ENCODE assay signal across 9 cellular contexts in genomic region chr3:191290311-191291025, GRCh38. TPM values are rescaled to one million over a fixed set of nuclear protein-coding genes. Genes with fewer than 3 reads are reported as not detected.
DNase-seq lines count a peak whose midpoint lies in the region; ATAC-seq and TF ChIP-seq lines count a peak whose summit lies in the region.
"Had no signal": no experiment of that assay in that cellular context is flagged by ENCODE, and none has a peak within 500 bp of the region (broad histone marks: within the 10 kb centered on the region; RNA-seq: fewer than 3 reads in every experiment).

No MANE protein-coding gene starts in this region.

- H3K27me3 Mint-ChIP-seq in CD4-positive, alpha-beta T cell = no peaks in the 10 kb centered on the region
- peaks cover 2% of the 10 kb centered on the region for H3K27me3 Mint-ChIP-seq in GM23338 (ENCODE audit: insufficient read depth, low read depth, poor library complexity)

- H3K9me3 ChIP-seq in CD4-positive, alpha-beta T cell (ENCODE audit: control insufficient read depth, low read length) = no peaks in the 10 kb centered on the region
- H3K9me3 ChIP-seq in breast epithelium = no peaks in the 10 kb centered on the region

- H3K4me3 ChIP-seq in breast epithelium (peak overlapping the region; percentile 0 to 22 (median 19)), GM23338 (no peak overlapping the region)

- H3K36me3 ChIP-seq in breast epithelium (no peaks in the 10 kb centered on the region), GM23338 (ENCODE audit: insufficient read depth) (no peaks in the 10 kb centered on the region)

- H3K27ac Mint-ChIP-seq in CD4-positive, alpha-beta T cell = peak overlapping the region; percentile 6
- H3K27ac Mint-ChIP-seq in GM23338 = no peak overlapping the region

- no peaks in the 10 kb centered on the region for H3K9me2 ChIP-seq in GM23338 (ENCODE audit: insufficient read depth)

- TF ChIP-seq POLR2A in breast epithelium (IDR thresholded peaks at IDR 0.05) = no peak

- H3F3A ChIP-seq in GM23338 (replicated peaks; ENCODE audit: low read depth) = no peaks in the 10 kb centered on the region

- POLR2A ChIA-PET in CD4-positive, alpha-beta T cell (lab: Charles Lee) = interaction anchor here (1.0 kb wide), 1 partner anchor 38 kb away, joined by 5 read pairs; no protein-coding TSS in a partner anchor

- no peaks in the 10 kb centered on the region for H3K27me3 ChIP-seq in CD4-positive, alpha-beta T cell (ENCODE audit: control insufficient read depth, insufficient read depth, low read length)
- no peaks in the 10 kb centered on the region for H3K27me3 ChIP-seq in breast epithelium
- no peaks in the 10 kb centered on the region for H3K27me3 ChIP-seq in GM23338 (ENCODE audit: insufficient read depth)

- no peak for ATAC-seq in CD4-positive, alpha-beta T cell (ENCODE audit: poor library complexity)
- ATAC-seq in GM19452 (IDR thresholded peaks at IDR 0.05; ENCODE audit: unreplicated experiment) (peak; percentile 86), HG03280 (IDR thresholded peaks at IDR 0.05; ENCODE audit: unreplicated experiment) (peak; percentile 79), GM23338 (no peak)

- peaks cover 10% of the 10 kb centered on the region for H3K4me1 Mint-ChIP-seq in CD4-positive, alpha-beta T cell (ENCODE audit: low read depth)
- no peaks in the 10 kb centered on the region for H3K4me1 Mint-ChIP-seq in GM23338

- no peak overlapping the region for H2AFZ ChIP-seq in GM23338

- H3K9me3 Mint-ChIP-seq in CD4-positive, alpha-beta T cell = no peaks in the 10 kb centered on the region
- no peaks in the 10 kb centered on the region for H3K9me3 Mint-ChIP-seq in GM23338

- H3K4me3 Mint-ChIP-seq in CD4-positive, alpha-beta T cell = peak overlapping the region; percentile 6
- H3K4me3 Mint-ChIP-seq in GM23338 = no peak overlapping the region

- no peak overlapping the region for H3K27ac ChIP-seq in CD4-positive, alpha-beta T cell (ENCODE audit: low read depth, low read length)
- H3K27ac ChIP-seq in breast epithelium (no peak overlapping the region), GM23338 (ENCODE audit: low read depth) (no peak overlapping the region)

- H3K4me1 ChIP-seq in breast epithelium (no peaks in the 10 kb centered on the region), GM23338 (ENCODE audit: insufficient read depth) (no peaks in the 10 kb centered on the region)

- TF ChIP-seq CTCF in CD4-positive, alpha-beta T cell (IDR thresholded peaks at IDR 0.05) = no peak
- TF ChIP-seq CTCF in breast epithelium (IDR thresholded peaks at IDR 0.05) (no peak), GM23338 (conservative IDR thresholded peaks at IDR 0.05; ENCODE audit: low read depth in 2 of 2) (no peak)

- no peaks in the 10 kb centered on the region for H3K79me2 ChIP-seq in GM23338 (replicated peaks; ENCODE audit: insufficient read depth)

- CTCF ChIA-PET in CD4-positive, alpha-beta T cell (lab: Charles Lee) = interaction anchor here (1.1 kb wide), 1 partner anchor 37 kb away, joined by 3 read pairs; no protein-coding TSS in a partner anchor

- H4K20me1 ChIP-seq in GM23338 (replicated peaks; ENCODE audit: insufficient read depth) = no peaks in the 10 kb centered on the region

- intact Hi-C loops in CD4-positive, alpha-beta T cell (cut with DNase I, micrococcal nuclease) = no loop called here
- intact Hi-C loops in breast epithelium (cut with DNase I; ENCODE audit: low total_unique reads) = no loop called here

- DNase-seq in CD4-positive, alpha-beta T cell = no peak
- no peak for DNase-seq in breast epithelium (ENCODE audit: low spot score in 2 of 2)
- no peak for DNase-seq in GM23338 (ENCODE audit: low spot score)
- DNase-seq in NCI-H446 treated with DMSO at 0.1 percent for 48 hours (lab: John Stamatoyannopoulos, UW) = no peak
- DNase-seq in H4 (ENCODE audit: low spot score) = no peak
- no peak for DNase-seq in AG08395 (ENCODE audit: low spot score)

- H3K4me2 ChIP-seq in GM23338 = no peak overlapping the region

- H3K36me3 Mint-ChIP-seq in CD4-positive, alpha-beta T cell (ENCODE audit: low read depth) = no peaks in the 10 kb centered on the region
- no peaks in the 10 kb centered on the region for H3K36me3 Mint-ChIP-seq in GM23338 (ENCODE audit: low read depth)

TF ChIP-seq in GM23338, 12 proteins besides CTCF, POLR2A, EP300 and RAD21 (continues in another document):
- no peak for TF ChIP-seq ZNF331 (CRISPR knock-in tag; IDR thresholded peaks at IDR 0.05; ENCODE audit: low read depth)
- TF ChIP-seq JUNB (IDR thresholded peaks at IDR 0.05; ENCODE audit: unreplicated experiment) = no peak
- TF ChIP-seq, protein P1, sequence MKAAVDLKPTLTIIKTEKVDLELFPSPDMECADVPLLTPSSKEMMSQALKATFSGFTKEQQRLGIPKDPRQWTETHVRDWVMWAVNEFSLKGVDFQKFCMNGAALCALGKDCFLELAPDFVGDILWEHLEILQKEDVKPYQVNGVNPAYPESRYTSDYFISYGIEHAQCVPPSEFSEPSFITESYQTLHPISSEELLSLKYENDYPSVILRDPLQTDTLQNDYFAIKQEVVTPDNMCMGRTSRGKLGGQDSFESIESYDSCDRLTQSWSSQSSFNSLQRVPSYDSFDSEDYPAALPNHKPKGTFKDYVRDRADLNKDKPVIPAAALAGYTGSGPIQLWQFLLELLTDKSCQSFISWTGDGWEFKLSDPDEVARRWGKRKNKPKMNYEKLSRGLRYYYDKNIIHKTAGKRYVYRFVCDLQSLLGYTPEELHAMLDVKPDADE (IDR thresholded peaks at IDR 0.05) = no peak
- TF ChIP-seq, protein P2, sequence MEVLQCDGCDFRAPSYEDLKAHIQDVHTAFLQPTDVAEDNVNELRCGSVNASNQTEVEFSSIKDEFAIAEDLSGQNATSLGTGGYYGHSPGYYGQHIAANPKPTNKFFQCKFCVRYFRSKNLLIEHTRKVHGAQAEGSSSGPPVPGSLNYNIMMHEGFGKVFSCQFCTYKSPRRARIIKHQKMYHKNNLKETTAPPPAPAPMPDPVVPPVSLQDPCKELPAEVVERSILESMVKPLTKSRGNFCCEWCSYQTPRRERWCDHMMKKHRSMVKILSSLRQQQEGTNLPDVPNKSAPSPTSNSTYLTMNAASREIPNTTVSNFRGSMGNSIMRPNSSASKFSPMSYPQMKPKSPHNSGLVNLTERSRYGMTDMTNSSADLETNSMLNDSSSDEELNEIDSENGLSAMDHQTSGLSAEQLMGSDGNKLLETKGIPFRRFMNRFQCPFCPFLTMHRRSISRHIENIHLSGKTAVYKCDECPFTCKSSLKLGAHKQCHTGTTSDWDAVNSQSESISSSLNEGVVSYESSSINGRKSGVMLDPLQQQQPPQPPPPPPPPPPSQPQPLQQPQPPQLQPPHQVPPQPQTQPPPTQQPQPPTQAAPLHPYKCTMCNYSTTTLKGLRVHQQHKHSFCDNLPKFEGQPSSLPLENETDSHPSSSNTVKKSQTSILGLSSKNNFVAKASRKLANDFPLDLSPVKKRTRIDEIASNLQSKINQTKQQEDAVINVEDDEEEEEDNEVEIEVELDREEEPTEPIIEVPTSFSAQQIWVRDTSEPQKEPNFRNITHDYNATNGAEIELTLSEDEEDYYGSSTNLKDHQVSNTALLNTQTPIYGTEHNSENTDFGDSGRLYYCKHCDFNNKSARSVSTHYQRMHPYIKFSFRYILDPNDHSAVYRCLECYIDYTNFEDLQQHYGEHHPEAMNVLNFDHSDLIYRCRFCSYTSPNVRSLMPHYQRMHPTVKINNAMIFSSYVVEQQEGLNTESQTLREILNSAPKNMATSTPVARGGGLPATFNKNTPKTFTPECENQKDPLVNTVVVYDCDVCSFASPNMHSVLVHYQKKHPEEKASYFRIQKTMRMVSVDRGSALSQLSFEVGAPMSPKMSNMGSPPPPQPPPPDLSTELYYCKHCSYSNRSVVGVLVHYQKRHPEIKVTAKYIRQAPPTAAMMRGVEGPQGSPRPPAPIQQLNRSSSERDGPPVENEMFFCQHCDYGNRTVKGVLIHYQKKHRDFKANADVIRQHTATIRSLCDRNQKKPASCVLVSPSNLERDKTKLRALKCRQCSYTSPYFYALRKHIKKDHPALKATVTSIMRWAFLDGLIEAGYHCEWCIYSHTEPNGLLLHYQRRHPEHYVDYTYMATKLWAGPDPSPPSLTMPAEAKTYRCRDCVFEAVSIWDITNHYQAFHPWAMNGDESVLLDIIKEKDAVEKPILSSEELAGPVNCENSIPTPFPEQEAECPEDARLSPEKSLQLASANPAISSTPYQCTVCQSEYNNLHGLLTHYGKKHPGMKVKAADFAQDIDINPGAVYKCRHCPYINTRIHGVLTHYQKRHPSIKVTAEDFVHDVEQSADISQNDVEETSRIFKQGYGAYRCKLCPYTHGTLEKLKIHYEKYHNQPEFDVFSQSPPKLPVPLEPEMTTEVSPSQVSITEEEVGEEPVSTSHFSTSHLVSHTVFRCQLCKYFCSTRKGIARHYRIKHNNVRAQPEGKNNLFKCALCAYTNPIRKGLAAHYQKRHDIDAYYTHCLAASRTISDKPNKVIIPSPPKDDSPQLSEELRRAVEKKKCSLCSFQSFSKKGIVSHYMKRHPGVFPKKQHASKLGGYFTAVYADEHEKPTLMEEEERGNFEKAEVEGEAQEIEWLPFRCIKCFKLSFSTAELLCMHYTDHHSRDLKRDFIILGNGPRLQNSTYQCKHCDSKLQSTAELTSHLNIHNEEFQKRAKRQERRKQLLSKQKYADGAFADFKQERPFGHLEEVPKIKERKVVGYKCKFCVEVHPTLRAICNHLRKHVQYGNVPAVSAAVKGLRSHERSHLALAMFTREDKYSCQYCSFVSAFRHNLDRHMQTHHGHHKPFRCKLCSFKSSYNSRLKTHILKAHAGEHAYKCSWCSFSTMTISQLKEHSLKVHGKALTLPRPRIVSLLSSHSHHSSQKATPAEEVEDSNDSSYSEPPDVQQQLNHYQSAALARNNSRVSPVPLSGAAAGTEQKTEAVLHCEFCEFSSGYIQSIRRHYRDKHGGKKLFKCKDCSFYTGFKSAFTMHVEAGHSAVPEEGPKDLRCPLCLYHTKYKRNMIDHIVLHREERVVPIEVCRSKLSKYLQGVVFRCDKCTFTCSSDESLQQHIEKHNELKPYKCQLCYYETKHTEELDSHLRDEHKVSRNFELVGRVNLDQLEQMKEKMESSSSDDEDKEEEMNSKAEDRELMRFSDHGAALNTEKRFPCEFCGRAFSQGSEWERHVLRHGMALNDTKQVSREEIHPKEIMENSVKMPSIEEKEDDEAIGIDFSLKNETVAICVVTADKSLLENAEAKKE (CRISPR knock-in tag; IDR thresholded peaks at IDR 0.05) = no peak
- no peak for TF ChIP-seq CREB1 (CRISPR knock-in tag; IDR thresholded peaks at IDR 0.05; ENCODE audit: low read depth)
- TF ChIP-seq EZH2 (IDR thresholded peaks at IDR 0.05; ENCODE audit: low read depth, unreplicated experiment) = no peak

RNA-seq across cellular contexts. Expression of gene CCDC50, which starts 38.7 kb away (rescaled TPM):
- total RNA-seq in CD4-positive, alpha-beta T cell = 10 to 100 TPM; 16.7 to 16.8 TPM
- total RNA-seq in breast epithelium = 100 to 1,000 TPM in 1 of 3 donors, 10 to 100 TPM in 2; 86.9 to 101 (median 93.4) TPM
- total RNA-seq in GM23338 (2014; rRNA removed; shearing (Covaris generic)) = 25.4 and 28.3 TPM in 2 replicates
- 20.7 and 22.4 TPM in 2 replicates for polyA plus RNA-seq in GM23338 (2016; fragmentation: Nextera tagmentation; extraction: Ambion mirVana)
- 106 and 121 TPM in 2 replicates for total RNA-seq in H4 (2014; rRNA removed; shearing (Covaris generic))

RNA-seq across cellular contexts. Expression of gene UTS2B, which starts 39.9 kb away (rescaled TPM):
- not detected for total RNA-seq in CD4-positive, alpha-beta T cell
- total RNA-seq in breast epithelium = under 1 TPM in 1 of 3 donors, not detected in 2; 0.15 TPM
- not detected in 2 replicates for total RNA-seq in GM23338 (2014; rRNA removed; shearing (Covaris generic))
- polyA plus RNA-seq in GM23338 (2016; fragmentation: Nextera tagmentation; extraction: Ambion mirVana) = 0.21 TPM in 1 of 2 replicates, not detected in the other
- total RNA-seq in H4 (2014; rRNA removed; shearing (Covaris generic)) = 0.95 TPM in 1 of 2 replicates, not detected in the other
- total RNA-seq: T-helper 1 cell treated with Interleukin-12 subunit alpha and Interleukin-12 subunit beta and Interleukin-4 antibody, amounts not matched to agents 30 ng/mL and 1 ng/mL, for 36 hours had no signal

Comparison
In these comparisons a context has a peak if more than half of its experiments do, and no peak if none do; other contexts are left out.
1. ATAC-seq: peak in GM19452 (single experiment) and HG03280 (single experiment); none in CD4-positive, alpha-beta T cell (single experiment) and GM23338 (single experiment).